In the genomic region with DNA sequence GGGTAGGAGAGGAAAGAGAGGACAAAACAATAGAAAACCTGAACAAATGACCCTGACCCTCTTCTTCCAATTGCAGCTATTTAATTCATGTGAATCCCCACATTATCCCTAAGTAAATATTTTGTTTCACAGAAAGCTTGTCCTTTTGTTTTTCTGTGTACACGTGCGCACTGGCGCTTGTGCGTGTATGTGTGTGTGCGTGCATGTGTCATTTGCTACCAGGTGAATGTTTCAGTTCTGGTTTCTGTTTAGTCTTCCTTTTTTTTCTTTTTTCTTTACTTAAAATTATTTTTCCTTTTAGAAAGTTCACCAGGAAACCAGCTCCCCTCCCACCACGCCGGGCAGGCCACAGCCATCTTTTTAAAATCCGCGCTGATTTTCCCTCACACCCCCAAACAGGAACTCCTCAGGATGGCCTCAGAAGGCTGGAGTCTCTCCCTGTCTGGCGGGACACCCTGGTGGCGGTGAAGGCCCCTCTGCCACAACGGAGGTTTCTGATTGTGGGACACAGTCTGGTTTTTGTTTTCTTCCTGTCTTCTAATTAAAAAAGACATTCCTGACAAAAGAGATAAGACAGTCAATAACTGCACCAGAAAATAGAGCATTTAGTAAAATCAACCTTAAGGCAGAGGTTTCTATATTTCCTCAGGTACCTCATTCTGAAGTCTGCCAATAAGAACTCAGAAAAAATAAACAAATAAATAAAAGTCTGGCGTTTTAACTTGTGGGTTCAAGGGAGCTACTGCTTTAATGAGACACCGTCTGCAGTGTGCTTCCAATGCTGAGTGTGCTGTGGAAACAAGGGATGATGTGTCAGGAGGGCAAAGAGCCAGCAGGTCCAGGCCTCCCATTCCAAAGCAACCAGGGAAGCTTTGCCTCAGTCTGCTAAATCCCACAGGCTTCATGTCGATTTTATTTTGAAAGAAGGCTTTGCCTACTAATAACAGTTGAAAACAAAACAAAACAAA, we compare ENCODE assay signal across 8 cellular contexts. TPM values are rescaled to one million over a fixed set of nuclear protein-coding genes. Genes with fewer than 3 reads are reported as not detected.
A peak's percentile ranks its signal among the peaks of the same experiment; 100 is the strongest.
DNase-seq lines count a peak whose midpoint lies in the region; ATAC-seq and TF ChIP-seq lines count a peak whose summit lies in the region.

No MANE protein-coding gene starts in this region.

- 0 out of 2 replicates have a peak overlapping the region, but pooled peaks have one; percentile 12 for H3K27ac ChIP-seq in HUES64 (ENCODE audit: low read depth, low read length)
- no peak overlapping the region for H3K27ac ChIP-seq in heart right ventricle

- H3K27me3 ChIP-seq in BJ (ENCODE audit: control insufficient read depth, insufficient read depth, low read length), result no peaks in the 10 kb centered on the region
- no peaks in the 10 kb centered on the region for H3K27me3 ChIP-seq in HUES64 (ENCODE audit: insufficient read depth, low read length)
- no peaks in the 10 kb centered on the region for H3K27me3 ChIP-seq in heart right ventricle

- peak; percentile 26 for DNase-seq in BJ (ENCODE audit: low read depth)
- DNase-seq in dedifferentiated amniotic fluid mesenchymal stem cell (ENCODE audit: extremely low spot score), result peak; percentile 43
- no peak for DNase-seq in activated CD4-positive, CD25-positive, alpha-beta regulatory T cell treated with anti-CD3 and anti-CD28 coated beads, Interleukin-2, amount 50 U/mL, for 72 hours
- DNase-seq in stimulated activated CD4-positive, alpha-beta T cell treated with anti-CD3 and anti-CD28 coated beads, Interleukin-2, amount 100 ng/mL, for 24 hours, result no peak
- DNase-seq in heart right ventricle, result no peak
- DNase-seq in DMS79 treated with DMSO at 0.1 percent for 48 hours (lab: John Stamatoyannopoulos, UW), result no peak

- H3K36me3 ChIP-seq in BJ (ENCODE audit: control insufficient read depth, insufficient read depth, low read length), result peaks cover 10% of the 10 kb centered on the region
- H3K36me3 ChIP-seq in HUES64 (ENCODE audit: insufficient read depth, low read length), result peaks cover 81% of the 10 kb centered on the region
- H3K36me3 ChIP-seq in heart right ventricle, result peaks cover 0 to 95% (median 47%) of the 10 kb centered on the region in 9 donors

- CTCF ChIA-PET in BJ (lab: Yijun Ruan, JAX), result interaction anchor here (2.4 kb wide), 1 partner anchor 137 kb away, joined by 7 read pairs; no protein-coding TSS in a partner anchor

- H3K4me1 ChIP-seq in HUES64 (ENCODE audit: insufficient read depth, low read length) (peaks cover 24% of the 10 kb centered on the region), heart right ventricle (no peaks in the 10 kb centered on the region)

- ATAC-seq in GM19395 (IDR thresholded peaks at IDR 0.05; ENCODE audit: unreplicated experiment) (peak; percentile 81), heart right ventricle (no peak)

- H3K9me3 ChIP-seq in HUES64 (ENCODE audit: insufficient read depth, low read depth, low read length) (no peaks in the 10 kb centered on the region), heart right ventricle (no peaks in the 10 kb centered on the region)

- H3K4me3 ChIP-seq in BJ (ENCODE audit: low read depth, low read length) (no peak overlapping the region), HUES64 (ENCODE audit: low read length) (no peak overlapping the region), heart right ventricle (no peak overlapping the region)

- H3K9ac ChIP-seq in HUES64 (ENCODE audit: low read depth, low read length), result no peak overlapping the region

- POLR2A ChIA-PET in BJ (lab: Charles Lee), result no interaction called here

- intact Hi-C loops in heart right ventricle (cut with DNase I), result no loop called here

- WGBS in HUES64, result 83% methylated on average over 15 of the region's 15 CpGs
- WGBS in heart right ventricle, 2 donors, result 74 to 75% methylated on average over 15 of the region's 15 CpGs

- TF ChIP-seq CTCF in BJ (IDR thresholded peaks at IDR 0.05; ENCODE audit: insufficient read depth, low read depth, low read length) (no peak), heart right ventricle (IDR thresholded peaks at IDR 0.05) (no peak)

RNA-seq across cellular contexts. Expression of a gene that starts 17.4 kb away (rescaled TPM):
- polyA plus RNA-seq in BJ (2011; rRNA removed) (0.26 and 0.36 TPM in 2 replicates), heart right ventricle (1 to 10 TPM; 1.3 to 2.8 TPM)
- 0.28 and 0.46 TPM in 2 replicates for polyA minus RNA-seq in BJ (2011; rRNA and poly(A)+ RNA removed)
- polyA plus RNA-seq in HUES64 (2013, experiment 1 of 2), result 0.15 TPM
- polyA plus RNA-seq in HUES64 (2013, experiment 2 of 2), result 0.38 TPM
- total RNA-seq in heart right ventricle, result 1 to 10 TPM in 6 of 10 donors, under 1 TPM in 4; 0.46 to 6.6 (median 1.4) TPM

RNA-seq across cellular contexts. Expression of a gene that starts 44.6 kb away (rescaled TPM):
- polyA plus RNA-seq in BJ (2011; rRNA removed), result 0.02 TPM in 1 of 2 replicates, not detected in the other
- polyA minus RNA-seq in BJ (2011; rRNA and poly(A)+ RNA removed), result not detected in 2 replicates
- 3.8 TPM for polyA plus RNA-seq in HUES64 (2013, experiment 1 of 2)
- polyA plus RNA-seq in HUES64 (2013, experiment 2 of 2), result 4.2 TPM
- under 1 TPM; 0.09 to 0.42 (median 0.27) TPM for total RNA-seq in heart right ventricle
- polyA plus RNA-seq in heart right ventricle, result under 1 TPM; 0.23 to 0.44 TPM

Comparison
In these comparisons a context has a peak if more than half of its experiments do, and no peak if none do; other contexts are left out.
1. DNase-seq: peak in BJ (single experiment) and dedifferentiated amniotic fluid mesenchymal stem cell (single experiment); none in activated CD4-positive, CD25-positive, alpha-beta regulatory T cell treated with anti-CD3 and anti-CD28 coated beads, Interleukin-2, amount 50 U/mL, for 72 hours (single experiment), stimulated activated CD4-positive, alpha-beta T cell treated with anti-CD3 and anti-CD28 coated beads, Interleukin-2, amount 100 ng/mL, for 24 hours (0 of 2), heart right ventricle (0 of 2) and DMS79 treated with DMSO at 0.1 percent for 48 hours (single experiment).